ENCODE assay signal across 8 cellular contexts in genomic region chr10:102245101-102245931, GRCh38. TPM values are rescaled to one million over a fixed set of nuclear protein-coding genes. Genes with fewer than 3 reads are reported as not detected.
DNase-seq lines count a peak whose midpoint lies in the region; ATAC-seq, FAIRE-seq and TF ChIP-seq lines count a peak whose summit lies in the region.

Gene GBF1, plus strand, starts transcription at chr10:102245532. Its CDS starts 13,407 bp downstream, at chr10:102258939.

- intact Hi-C loops in adrenal gland (cut with DNase I) = no loop called here
- intact Hi-C loops in cardiac septum (cut with DNase I) = no loop called here
- intact Hi-C loops in transverse colon (cut with DNase I; ENCODE audit: low total_unique reads) = no loop called here

- DNase-seq in GM12892 (ENCODE audit: insufficient read length) = peak; percentile 87
- DNase-seq in NCI-H146 (lab: John Stamatoyannopoulos, UW) = peak; percentile 99
- peak; percentile 75 to 99 (median 85) for DNase-seq in T-helper 1 cell
- DNase-seq in adrenal gland = peak; percentile 92 to 99 (median 95)
- DNase-seq in cardiac septum (ENCODE audit: low spot score) = peak; percentile 97
- DNase-seq in trophoblast cell = peak; percentile 97 to 100
- peak; percentile 95 for DNase-seq in transverse colon

- H3K9me3 ChIP-seq in adrenal gland (replicated peaks in 1 of 3) = no peaks in the 10 kb centered on the region
- peaks cover 6% of the 10 kb centered on the region for H3K9me3 ChIP-seq in trophoblast cell (ENCODE audit: insufficient read depth, low read depth, low read length)
- no peaks in the 10 kb centered on the region for H3K9me3 ChIP-seq in transverse colon

- no peak within 1 kb of the TSS for H3K23ac ChIP-seq in trophoblast cell (ENCODE audit: low read length)

- peak; percentile 87 for ATAC-seq in HG02852 (IDR thresholded peaks at IDR 0.05; ENCODE audit: unreplicated experiment)

- H4K12ac ChIP-seq in trophoblast cell (ENCODE audit: low read depth, low read length) = peak within 1 kb of the TSS; percentile 99

- peak within 1 kb of the TSS; percentile 65 for H3K14ac ChIP-seq in trophoblast cell (ENCODE audit: low read length)

- H3K4ac ChIP-seq in trophoblast cell (ENCODE audit: low read depth, low read length) = peak within 1 kb of the TSS; percentile 48

- peak within 1 kb of the TSS; percentile 85 for H3K9ac ChIP-seq in trophoblast cell (ENCODE audit: low read length)

- in situ Hi-C loops in transverse colon (cut with MboI; ENCODE audit: low pct_ligation_motif_present in 1 of 4, low pct_unique_long_range_greater_than_20kb in 1 of 4, low sequenced_read_pairs in 3 of 4) = no loop called here

- H4K91ac ChIP-seq in trophoblast cell (ENCODE audit: low read depth, low read length) = peak within 1 kb of the TSS; percentile 80

- whole genome bisulfite sequencing in adrenal gland, 4 donors = 0% methylated on average over 31 to 47 of the region's 47 CpGs
- no CpG with 5 or more reads among the region's 47 CpGs for WGBS in trophoblast cell (ENCODE audit: extremely low coverage, insufficient coverage, insufficient read length)
- 0 to 1% methylated on average over 13 to 47 of the region's 47 CpGs for WGBS in transverse colon (ENCODE audit: low coverage in 1 of 2), 2 donors

- peak within 1 kb of the TSS; percentile 74 for H2BK5ac ChIP-seq in trophoblast cell (ENCODE audit: low read depth, low read length, poor library complexity)

- H3K27me3 ChIP-seq in adrenal gland (no peaks in the 10 kb centered on the region), trophoblast cell (ENCODE audit: insufficient read depth, low read length) (peaks cover 13% of the 10 kb centered on the region), transverse colon (peaks cover 15% of the 10 kb centered on the region)

- TF ChIP-seq CTCF in adrenal gland (IDR thresholded peaks at IDR 0.05) (no peak), transverse colon (IDR thresholded peaks at IDR 0.05) (no peak)

- H3K4me1 ChIP-seq in adrenal gland (replicated peaks in 1 of 2) (peaks cover 25 to 50% of the 10 kb centered on the region in 2 donors), trophoblast cell (ENCODE audit: control insufficient read depth in 1 of 2, insufficient read depth in 2 of 2, low read length in 2 of 2) (peaks cover 6 to 20% of the 10 kb centered on the region in 2 experiments), transverse colon (peaks cover 26 to 72% (median 54%) of the 10 kb centered on the region in 4 donors)

- H3K27ac ChIP-seq in adrenal gland (peak within 1 kb of the TSS; percentile 50 to 96 (median 81)), trophoblast cell (ENCODE audit: low read depth, low read length) (peak within 1 kb of the TSS; percentile 73), transverse colon (peak within 1 kb of the TSS; percentile 92 to 98 (median 94))

- peak within 1 kb of the TSS; percentile 59 for H2AK5ac ChIP-seq in trophoblast cell (ENCODE audit: low read length)

- H3K36me3 ChIP-seq in adrenal gland (replicated peaks in 1 of 2) = no peaks in the 10 kb centered on the region
- H3K36me3 ChIP-seq in trophoblast cell (ENCODE audit: control insufficient read depth in 1 of 2, insufficient read depth in 2 of 2, low read length in 2 of 2) = no peaks in the 10 kb centered on the region
- H3K36me3 ChIP-seq in transverse colon = no peaks in the 10 kb centered on the region

- peak; percentile 95 for TF ChIP-seq POLR2A in GM12892 (IDR thresholded peaks at IDR 0.05; ENCODE audit: low read depth, low read length)
- peak; percentile 94 to 98 for TF ChIP-seq POLR2A in adrenal gland (IDR thresholded peaks at IDR 0.05)
- peak; percentile 99 for TF ChIP-seq POLR2A in transverse colon (IDR thresholded peaks at IDR 0.05)

- TF ChIP-seq EP300 in transverse colon (IDR thresholded peaks at IDR 0.05; ENCODE audit: low read depth) = no peak

- peak within 1 kb of the TSS; percentile 54 for H2BK12ac ChIP-seq in trophoblast cell (ENCODE audit: low read length)

- peak within 1 kb of the TSS; percentile 94 for H3K18ac ChIP-seq in trophoblast cell (ENCODE audit: low read length)

- peak within 1 kb of the TSS; percentile 95 for H4K8ac ChIP-seq in trophoblast cell (ENCODE audit: low read depth, low read length)

- H2BK120ac ChIP-seq in trophoblast cell (ENCODE audit: insufficient read depth, low read length, poor library complexity) = peak within 1 kb of the TSS; percentile 29

- FAIRE-seq in GM12892 (lab: Jason Lieb, UNC) = peak; percentile 99

- peaks cover 8% of the 10 kb centered on the region for H3K79me1 ChIP-seq in trophoblast cell (ENCODE audit: low read length)

- H3K4me2 ChIP-seq in trophoblast cell (ENCODE audit: low read length) = peak within 1 kb of the TSS; percentile 93

- H3K4me3 ChIP-seq in adrenal gland (peak within 1 kb of the TSS; percentile 68 to 91 (median 78)), trophoblast cell (ENCODE audit: low read depth, low read length) (peak within 1 kb of the TSS; percentile 98), transverse colon (peak within 1 kb of the TSS; percentile 70 to 95 (median 86))

- H2AFZ ChIP-seq in trophoblast cell (ENCODE audit: insufficient read depth, low read length, poor library complexity) = peak within 1 kb of the TSS; percentile 97

- peaks cover 9% of the 10 kb centered on the region for H3K79me2 ChIP-seq in trophoblast cell (ENCODE audit: control insufficient read depth, insufficient read depth, low read length, poor library complexity)

RNA-seq across cellular contexts. Expression of gene GBF1, which starts in this region (rescaled TPM):
- polyA plus RNA-seq in GM12892 (2012; ENCODE audit: missing spikeins) = 14.1 TPM
- total RNA-seq in adrenal gland (10 to 100 TPM; 35.4 to 46.1 (median 41.2) TPM), cardiac septum (46.4 TPM), transverse colon (10 to 100 TPM; 60.5 to 97.6 (median 67.5) TPM)
- 10 to 100 TPM; 16.4 to 35.1 (median 20.6) TPM for polyA plus RNA-seq in adrenal gland
- polyA plus RNA-seq in trophoblast cell (2013) = 36.1 and 36.7 TPM in 2 replicates

Comparison
In these comparisons a context has a peak if more than half of its experiments do, and no peak if none do; other contexts are left out.
1. Peak in every context shown above with its lines: DNase-seq, ATAC-seq, H3K4me3 ChIP-seq and H3K27ac ChIP-seq.